1 cellular context compared by ENCODE assay signal in the genomic region with DNA sequence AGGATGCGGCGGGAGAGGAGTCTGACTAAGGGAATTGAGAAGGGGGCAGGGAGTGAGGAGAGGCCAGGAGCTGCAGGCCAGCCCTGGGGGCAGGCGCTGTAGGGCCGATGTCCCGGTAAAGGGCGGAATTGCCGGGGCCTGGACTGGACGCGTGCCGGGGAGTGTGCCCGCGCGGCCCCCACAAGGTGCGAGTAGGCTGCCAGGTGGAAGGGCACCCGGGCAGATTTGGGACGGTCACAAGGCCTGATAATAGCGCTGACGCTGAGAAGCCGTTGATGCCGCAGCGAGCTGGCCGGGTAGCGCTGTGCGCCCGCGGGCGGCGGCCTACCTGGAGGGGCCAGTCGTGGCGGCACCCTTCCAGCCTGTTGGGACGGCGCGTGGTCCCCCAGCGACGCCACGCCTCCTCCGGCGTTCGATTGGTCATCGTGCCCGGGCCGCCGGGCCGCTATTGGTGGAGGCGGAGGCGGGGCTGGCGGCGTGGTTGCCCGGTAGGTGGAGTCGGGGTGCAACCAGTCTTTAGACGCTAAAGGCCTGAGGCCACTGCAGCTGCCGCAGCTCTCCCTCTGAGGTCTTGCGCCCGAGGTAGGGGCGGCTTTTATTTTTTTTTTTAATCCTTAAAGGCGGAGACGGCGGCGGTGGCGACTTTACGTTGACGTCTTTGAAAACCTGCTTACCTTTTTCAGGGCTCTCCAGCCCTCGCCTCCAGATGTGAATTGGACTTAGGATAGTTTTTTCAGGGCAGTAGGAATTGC.
TF ChIP-seq lines count a peak whose summit lies in the region.

No MANE protein-coding gene starts in this region.

TF ChIP-seq in K562, 482 proteins besides CTCF, POLR2A, EP300 and RAD21 (continued from another document and continues in another):
- TF ChIP-seq, protein P1, sequence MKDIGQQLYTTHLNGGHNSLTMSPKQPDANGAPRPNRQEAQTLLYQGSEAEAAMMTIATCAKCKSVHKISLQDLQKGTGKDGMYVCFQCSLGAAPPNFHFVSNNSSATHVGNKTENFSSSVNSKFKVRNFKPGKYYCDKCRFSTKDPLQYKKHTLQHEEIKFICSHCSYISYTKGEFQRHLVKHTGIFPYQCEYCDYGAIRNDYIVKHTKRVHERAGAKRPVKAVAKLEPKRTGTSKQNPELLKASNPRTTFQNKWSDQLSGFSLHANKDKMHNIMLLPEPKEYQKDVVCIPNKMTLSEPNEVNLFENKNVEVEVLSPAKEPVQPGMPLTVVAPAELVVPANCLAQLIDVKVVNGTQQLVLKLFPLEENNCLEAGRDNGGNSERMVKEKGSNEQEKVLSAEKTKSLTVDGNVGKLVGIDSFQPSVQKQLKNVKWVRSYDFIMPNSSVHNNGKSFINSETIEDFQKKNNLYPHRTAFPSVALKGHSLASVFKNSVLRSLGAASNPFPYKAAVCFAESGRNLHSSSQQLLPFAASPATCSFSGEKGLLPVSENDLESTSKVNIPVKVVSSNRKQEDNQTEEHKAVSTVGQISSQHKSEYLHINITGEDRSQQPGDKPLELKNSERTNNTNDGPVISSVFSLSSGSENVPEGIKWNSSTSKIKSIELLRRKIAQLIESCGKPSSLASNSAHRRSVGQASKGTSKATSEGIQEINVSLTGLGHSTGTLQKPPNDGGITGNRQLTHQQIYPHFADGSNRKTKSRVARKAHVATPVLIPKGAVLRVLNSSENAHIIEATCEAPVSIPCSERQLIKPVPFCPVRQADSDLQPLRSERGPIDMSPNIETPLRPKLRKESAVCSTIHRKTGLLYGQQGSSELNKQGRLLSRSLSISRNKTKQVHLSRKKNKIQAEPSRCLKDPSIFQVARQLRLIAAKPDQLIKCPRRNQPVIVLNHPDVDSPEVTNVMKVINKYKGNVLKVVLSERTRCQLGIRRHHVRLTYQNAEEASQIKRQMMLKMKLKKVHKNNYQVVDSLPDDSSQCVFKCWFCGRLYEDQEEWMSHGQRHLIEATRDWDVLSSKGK (CRISPR knock-in tag; IDR thresholded peaks at IDR 0.05), result no peak
- TF ChIP-seq, protein P2, sequence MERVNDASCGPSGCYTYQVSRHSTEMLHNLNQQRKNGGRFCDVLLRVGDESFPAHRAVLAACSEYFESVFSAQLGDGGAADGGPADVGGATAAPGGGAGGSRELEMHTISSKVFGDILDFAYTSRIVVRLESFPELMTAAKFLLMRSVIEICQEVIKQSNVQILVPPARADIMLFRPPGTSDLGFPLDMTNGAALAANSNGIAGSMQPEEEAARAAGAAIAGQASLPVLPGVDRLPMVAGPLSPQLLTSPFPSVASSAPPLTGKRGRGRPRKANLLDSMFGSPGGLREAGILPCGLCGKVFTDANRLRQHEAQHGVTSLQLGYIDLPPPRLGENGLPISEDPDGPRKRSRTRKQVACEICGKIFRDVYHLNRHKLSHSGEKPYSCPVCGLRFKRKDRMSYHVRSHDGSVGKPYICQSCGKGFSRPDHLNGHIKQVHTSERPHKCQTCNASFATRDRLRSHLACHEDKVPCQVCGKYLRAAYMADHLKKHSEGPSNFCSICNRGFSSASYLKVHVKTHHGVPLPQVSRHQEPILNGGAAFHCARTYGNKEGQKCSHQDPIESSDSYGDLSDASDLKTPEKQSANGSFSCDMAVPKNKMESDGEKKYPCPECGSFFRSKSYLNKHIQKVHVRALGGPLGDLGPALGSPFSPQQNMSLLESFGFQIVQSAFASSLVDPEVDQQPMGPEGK (CRISPR knock-in tag; IDR thresholded peaks at IDR 0.05; ENCODE audit: borderline replicate concordance), result no peak
- TF ChIP-seq SMAD3 (CRISPR knock-in tag; conservative IDR thresholded peaks at IDR 0.05) (no peak), MAZ (CRISPR knock-in tag; conservative IDR thresholded peaks at IDR 0.05 in 1 of 2, IDR thresholded peaks at IDR 0.05 in 1 of 2) (peak; percentile 82 to 84; a peak in 3 of 4 replicates), ZFPM2 (CRISPR knock-in tag; IDR thresholded peaks at IDR 0.05) (no peak), SMARCE1 (IDR thresholded peaks at IDR 0.05) (no peak), KDM5B (IDR thresholded peaks at IDR 0.05; ENCODE audit: insufficient replicate concordance, low read depth, low read length) (peak; percentile 88), FOXJ3 (CRISPR knock-in tag; IDR thresholded peaks at IDR 0.05) (no peak), MAFK (IDR thresholded peaks at IDR 0.05; ENCODE audit: low read length) (no peak), RBM39 (optimal IDR thresholded peaks at IDR 0.05; ENCODE audit: low read depth, low read length) (no peak), HMGN3 (IDR thresholded peaks at IDR 0.05; ENCODE audit: borderline replicate concordance, extremely low read depth, insufficient read length, low read depth, low read length) (peak; percentile 84), CHCHD3 (CRISPR knock-in tag; IDR thresholded peaks at IDR 0.05) (no peak), ZNF232 (CRISPR knock-in tag; IDR thresholded peaks at IDR 0.05) (0 out of 2 replicates have a peak, but pooled peaks have one; percentile 63), MTF1 (CRISPR knock-in tag; IDR thresholded peaks at IDR 0.05; ENCODE audit: borderline replicate concordance) (no peak), ZNF561 (CRISPR knock-in tag; conservative IDR thresholded peaks at IDR 0.05) (no peak), ZFP30 (CRISPR knock-in tag; IDR thresholded peaks at IDR 0.05; ENCODE audit: borderline replicate concordance) (no peak), C11orf30 (IDR thresholded peaks at IDR 0.05; ENCODE audit: low read depth) (no peak), SETDB1 (IDR thresholded peaks at IDR 0.05; ENCODE audit: low read length) (no peak), NFE2 (IDR thresholded peaks at IDR 0.05; ENCODE audit: low read depth) (0 out of 2 replicates have a peak, but pooled peaks have one; percentile 1), LCOR (CRISPR knock-in tag; IDR thresholded peaks at IDR 0.05) (no peak; the same call in 1 of the 2 replicates)
- TF ChIP-seq, protein P3, sequence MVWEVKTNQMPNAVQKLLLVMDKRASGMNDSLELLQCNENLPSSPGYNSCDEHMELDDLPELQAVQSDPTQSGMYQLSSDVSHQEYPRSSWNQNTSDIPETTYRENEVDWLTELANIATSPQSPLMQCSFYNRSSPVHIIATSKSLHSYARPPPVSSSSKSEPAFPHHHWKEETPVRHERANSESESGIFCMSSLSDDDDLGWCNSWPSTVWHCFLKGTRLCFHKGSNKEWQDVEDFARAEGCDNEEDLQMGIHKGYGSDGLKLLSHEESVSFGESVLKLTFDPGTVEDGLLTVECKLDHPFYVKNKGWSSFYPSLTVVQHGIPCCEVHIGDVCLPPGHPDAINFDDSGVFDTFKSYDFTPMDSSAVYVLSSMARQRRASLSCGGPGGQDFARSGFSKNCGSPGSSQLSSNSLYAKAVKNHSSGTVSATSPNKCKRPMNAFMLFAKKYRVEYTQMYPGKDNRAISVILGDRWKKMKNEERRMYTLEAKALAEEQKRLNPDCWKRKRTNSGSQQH (CRISPR knock-in tag; IDR thresholded peaks at IDR 0.05), result no peak
- TF ChIP-seq, protein P4, sequence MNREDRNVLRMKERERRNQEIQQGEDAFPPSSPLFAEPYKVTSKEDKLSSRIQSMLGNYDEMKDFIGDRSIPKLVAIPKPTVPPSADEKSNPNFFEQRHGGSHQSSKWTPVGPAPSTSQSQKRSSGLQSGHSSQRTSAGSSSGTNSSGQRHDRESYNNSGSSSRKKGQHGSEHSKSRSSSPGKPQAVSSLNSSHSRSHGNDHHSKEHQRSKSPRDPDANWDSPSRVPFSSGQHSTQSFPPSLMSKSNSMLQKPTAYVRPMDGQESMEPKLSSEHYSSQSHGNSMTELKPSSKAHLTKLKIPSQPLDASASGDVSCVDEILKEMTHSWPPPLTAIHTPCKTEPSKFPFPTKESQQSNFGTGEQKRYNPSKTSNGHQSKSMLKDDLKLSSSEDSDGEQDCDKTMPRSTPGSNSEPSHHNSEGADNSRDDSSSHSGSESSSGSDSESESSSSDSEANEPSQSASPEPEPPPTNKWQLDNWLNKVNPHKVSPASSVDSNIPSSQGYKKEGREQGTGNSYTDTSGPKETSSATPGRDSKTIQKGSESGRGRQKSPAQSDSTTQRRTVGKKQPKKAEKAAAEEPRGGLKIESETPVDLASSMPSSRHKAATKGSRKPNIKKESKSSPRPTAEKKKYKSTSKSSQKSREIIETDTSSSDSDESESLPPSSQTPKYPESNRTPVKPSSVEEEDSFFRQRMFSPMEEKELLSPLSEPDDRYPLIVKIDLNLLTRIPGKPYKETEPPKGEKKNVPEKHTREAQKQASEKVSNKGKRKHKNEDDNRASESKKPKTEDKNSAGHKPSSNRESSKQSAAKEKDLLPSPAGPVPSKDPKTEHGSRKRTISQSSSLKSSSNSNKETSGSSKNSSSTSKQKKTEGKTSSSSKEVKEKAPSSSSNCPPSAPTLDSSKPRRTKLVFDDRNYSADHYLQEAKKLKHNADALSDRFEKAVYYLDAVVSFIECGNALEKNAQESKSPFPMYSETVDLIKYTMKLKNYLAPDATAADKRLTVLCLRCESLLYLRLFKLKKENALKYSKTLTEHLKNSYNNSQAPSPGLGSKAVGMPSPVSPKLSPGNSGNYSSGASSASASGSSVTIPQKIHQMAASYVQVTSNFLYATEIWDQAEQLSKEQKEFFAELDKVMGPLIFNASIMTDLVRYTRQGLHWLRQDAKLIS (CRISPR knock-in tag; IDR thresholded peaks at IDR 0.05), result 0 out of 2 replicates have a peak, but pooled peaks have one; percentile 18
- TF ChIP-seq, protein P5, sequence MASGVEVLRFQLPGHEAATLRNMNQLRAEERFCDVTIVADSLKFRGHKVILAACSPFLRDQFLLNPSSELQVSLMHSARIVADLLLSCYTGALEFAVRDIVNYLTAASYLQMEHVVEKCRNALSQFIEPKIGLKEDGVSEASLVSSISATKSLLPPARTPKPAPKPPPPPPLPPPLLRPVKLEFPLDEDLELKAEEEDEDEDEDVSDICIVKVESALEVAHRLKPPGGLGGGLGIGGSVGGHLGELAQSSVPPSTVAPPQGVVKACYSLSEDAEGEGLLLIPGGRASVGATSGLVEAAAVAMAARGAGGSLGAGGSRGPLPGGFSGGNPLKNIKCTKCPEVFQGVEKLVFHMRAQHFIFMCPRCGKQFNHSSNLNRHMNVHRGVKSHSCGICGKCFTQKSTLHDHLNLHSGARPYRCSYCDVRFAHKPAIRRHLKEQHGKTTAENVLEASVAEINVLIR (CRISPR knock-in tag; IDR thresholded peaks at IDR 0.05), result 0 out of 2 replicates have a peak, but pooled peaks have one; percentile 20
- TF ChIP-seq, protein P6, sequence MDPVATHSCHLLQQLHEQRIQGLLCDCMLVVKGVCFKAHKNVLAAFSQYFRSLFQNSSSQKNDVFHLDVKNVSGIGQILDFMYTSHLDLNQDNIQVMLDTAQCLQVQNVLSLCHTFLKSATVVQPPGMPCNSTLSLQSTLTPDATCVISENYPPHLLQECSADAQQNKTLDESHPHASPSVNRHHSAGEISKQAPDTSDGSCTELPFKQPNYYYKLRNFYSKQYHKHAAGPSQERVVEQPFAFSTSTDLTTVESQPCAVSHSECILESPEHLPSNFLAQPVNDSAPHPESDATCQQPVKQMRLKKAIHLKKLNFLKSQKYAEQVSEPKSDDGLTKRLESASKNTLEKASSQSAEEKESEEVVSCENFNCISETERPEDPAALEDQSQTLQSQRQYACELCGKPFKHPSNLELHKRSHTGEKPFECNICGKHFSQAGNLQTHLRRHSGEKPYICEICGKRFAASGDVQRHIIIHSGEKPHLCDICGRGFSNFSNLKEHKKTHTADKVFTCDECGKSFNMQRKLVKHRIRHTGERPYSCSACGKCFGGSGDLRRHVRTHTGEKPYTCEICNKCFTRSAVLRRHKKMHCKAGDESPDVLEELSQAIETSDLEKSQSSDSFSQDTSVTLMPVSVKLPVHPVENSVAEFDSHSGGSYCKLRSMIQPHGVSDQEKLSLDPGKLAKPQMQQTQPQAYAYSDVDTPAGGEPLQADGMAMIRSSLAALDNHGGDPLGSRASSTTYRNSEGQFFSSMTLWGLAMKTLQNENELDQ (CRISPR knock-in tag; IDR thresholded peaks at IDR 0.05; ENCODE audit: borderline replicate concordance), result no peak
- TF ChIP-seq, protein P7, sequence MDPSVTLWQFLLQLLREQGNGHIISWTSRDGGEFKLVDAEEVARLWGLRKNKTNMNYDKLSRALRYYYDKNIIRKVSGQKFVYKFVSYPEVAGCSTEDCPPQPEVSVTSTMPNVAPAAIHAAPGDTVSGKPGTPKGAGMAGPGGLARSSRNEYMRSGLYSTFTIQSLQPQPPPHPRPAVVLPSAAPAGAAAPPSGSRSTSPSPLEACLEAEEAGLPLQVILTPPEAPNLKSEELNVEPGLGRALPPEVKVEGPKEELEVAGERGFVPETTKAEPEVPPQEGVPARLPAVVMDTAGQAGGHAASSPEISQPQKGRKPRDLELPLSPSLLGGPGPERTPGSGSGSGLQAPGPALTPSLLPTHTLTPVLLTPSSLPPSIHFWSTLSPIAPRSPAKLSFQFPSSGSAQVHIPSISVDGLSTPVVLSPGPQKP (CRISPR knock-in tag; IDR thresholded peaks at IDR 0.05), result no peak
- TF ChIP-seq, protein P8, sequence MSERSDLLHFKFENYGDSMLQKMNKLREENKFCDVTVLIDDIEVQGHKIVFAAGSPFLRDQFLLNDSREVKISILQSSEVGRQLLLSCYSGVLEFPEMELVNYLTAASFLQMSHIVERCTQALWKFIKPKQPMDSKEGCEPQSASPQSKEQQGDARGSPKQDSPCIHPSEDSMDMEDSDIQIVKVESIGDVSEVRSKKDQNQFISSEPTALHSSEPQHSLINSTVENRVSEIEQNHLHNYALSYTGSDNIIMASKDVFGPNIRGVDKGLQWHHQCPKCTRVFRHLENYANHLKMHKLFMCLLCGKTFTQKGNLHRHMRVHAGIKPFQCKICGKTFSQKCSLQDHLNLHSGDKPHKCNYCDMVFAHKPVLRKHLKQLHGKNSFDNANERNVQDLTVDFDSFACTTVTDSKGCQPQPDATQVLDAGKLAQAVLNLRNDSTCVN (CRISPR knock-in tag; IDR thresholded peaks at IDR 0.05), result no peak
- TF ChIP-seq, protein P9, sequence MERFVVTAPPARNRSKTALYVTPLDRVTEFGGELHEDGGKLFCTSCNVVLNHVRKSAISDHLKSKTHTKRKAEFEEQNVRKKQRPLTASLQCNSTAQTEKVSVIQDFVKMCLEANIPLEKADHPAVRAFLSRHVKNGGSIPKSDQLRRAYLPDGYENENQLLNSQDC (CRISPR knock-in tag; IDR thresholded peaks at IDR 0.05), result no peak
- TF ChIP-seq, protein P10, sequence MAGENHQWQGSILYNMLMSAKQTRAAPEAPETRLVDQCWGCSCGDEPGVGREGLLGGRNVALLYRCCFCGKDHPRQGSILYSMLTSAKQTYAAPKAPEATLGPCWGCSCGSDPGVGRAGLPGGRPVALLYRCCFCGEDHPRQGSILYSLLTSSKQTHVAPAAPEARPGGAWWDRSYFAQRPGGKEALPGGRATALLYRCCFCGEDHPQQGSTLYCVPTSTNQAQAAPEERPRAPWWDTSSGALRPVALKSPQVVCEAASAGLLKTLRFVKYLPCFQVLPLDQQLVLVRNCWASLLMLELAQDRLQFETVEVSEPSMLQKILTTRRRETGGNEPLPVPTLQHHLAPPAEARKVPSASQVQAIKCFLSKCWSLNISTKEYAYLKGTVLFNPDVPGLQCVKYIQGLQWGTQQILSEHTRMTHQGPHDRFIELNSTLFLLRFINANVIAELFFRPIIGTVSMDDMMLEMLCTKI (IDR thresholded peaks at IDR 0.05; ENCODE audit: partially characterized antibody), result no peak
- TF ChIP-seq, protein P11, sequence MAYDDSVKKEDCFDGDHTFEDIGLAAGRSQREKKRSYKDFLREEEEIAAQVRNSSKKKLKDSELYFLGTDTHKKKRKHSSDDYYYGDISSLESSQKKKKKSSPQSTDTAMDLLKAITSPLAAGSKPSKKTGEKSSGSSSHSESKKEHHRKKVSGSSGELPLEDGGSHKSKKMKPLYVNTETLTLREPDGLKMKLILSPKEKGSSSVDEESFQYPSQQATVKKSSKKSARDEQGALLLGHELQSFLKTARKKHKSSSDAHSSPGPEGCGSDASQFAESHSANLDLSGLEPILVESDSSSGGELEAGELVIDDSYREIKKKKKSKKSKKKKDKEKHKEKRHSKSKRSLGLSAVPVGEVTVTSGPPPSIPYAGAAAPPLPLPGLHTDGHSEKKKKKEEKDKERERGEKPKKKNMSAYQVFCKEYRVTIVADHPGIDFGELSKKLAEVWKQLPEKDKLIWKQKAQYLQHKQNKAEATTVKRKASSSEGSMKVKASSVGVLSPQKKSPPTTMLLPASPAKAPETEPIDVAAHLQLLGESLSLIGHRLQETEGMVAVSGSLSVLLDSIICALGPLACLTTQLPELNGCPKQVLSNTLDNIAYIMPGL (CRISPR knock-in tag; IDR thresholded peaks at IDR 0.05), result peak; percentile 75; the same call in 1 of the 2 replicates
